Comparison of ENCODE assay signal across 1 cellular context in genomic region chr17:47077576-47077975, GRCh38.
TF ChIP-seq lines count a peak whose summit lies in the region.

No MANE protein-coding gene starts in this region.

TF ChIP-seq in HCT116, 20 proteins besides CTCF, POLR2A, EP300 and RAD21:
- no peak for TF ChIP-seq EZH2 (IDR thresholded peaks at IDR 0.05)
- no peak for TF ChIP-seq TCF7L2 (IDR thresholded peaks at IDR 0.05; ENCODE audit: borderline replicate concordance, extremely low read depth, insufficient read depth, insufficient read length)
- no peak for TF ChIP-seq SP1 (IDR thresholded peaks at IDR 0.05; ENCODE audit: low read depth)
- TF ChIP-seq EZH2phosphoT487 (IDR thresholded peaks at IDR 0.05; ENCODE audit: borderline replicate concordance) = no peak
- no peak for TF ChIP-seq CEBPB (IDR thresholded peaks at IDR 0.05; ENCODE audit: low read depth)
- no peak for TF ChIP-seq CBX3 (IDR thresholded peaks at IDR 0.05; ENCODE audit: low read depth)
- TF ChIP-seq, protein P1, sequence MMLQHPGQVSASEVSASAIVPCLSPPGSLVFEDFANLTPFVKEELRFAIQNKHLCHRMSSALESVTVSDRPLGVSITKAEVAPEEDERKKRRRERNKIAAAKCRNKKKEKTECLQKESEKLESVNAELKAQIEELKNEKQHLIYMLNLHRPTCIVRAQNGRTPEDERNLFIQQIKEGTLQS (IDR thresholded peaks at IDR 0.05) = no peak
- TF ChIP-seq, protein P2, sequence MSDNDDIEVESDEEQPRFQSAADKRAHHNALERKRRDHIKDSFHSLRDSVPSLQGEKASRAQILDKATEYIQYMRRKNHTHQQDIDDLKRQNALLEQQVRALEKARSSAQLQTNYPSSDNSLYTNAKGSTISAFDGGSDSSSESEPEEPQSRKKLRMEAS (IDR thresholded peaks at IDR 0.05) = no peak
- no peak for TF ChIP-seq JUND (IDR thresholded peaks at IDR 0.05)
- TF ChIP-seq FOSL1 (IDR thresholded peaks at IDR 0.05; ENCODE audit: low read depth) = no peak
- TF ChIP-seq ZBTB33 (IDR thresholded peaks at IDR 0.05; ENCODE audit: extremely low read depth, insufficient replicate concordance, low read length) = no peak
- TF ChIP-seq YY1 (IDR thresholded peaks at IDR 0.05; ENCODE audit: extremely low read depth, insufficient replicate concordance, low read depth, low read length) = no peak
- no peak for TF ChIP-seq ELF1 (IDR thresholded peaks at IDR 0.05; ENCODE audit: borderline replicate concordance, low read depth)
- no peak for TF ChIP-seq EGR1 (IDR thresholded peaks at IDR 0.05; ENCODE audit: low read depth)
- no peak for TF ChIP-seq SIN3A (IDR thresholded peaks at IDR 0.05; ENCODE audit: low read depth)
- TF ChIP-seq REST (IDR thresholded peaks at IDR 0.05; ENCODE audit: low read depth) = no peak
- no peak for TF ChIP-seq SRF (IDR thresholded peaks at IDR 0.05; ENCODE audit: low read depth)
- TF ChIP-seq ZNF274 (IDR thresholded peaks at IDR 0.05; ENCODE audit: low read depth, low read length) = no peak
- TF ChIP-seq POLR2AphosphoS5 (IDR thresholded peaks at IDR 0.05; ENCODE audit: low read depth, low read length) = no peak
